ENCODE assay signal across 8 cellular contexts in the genomic region with DNA sequence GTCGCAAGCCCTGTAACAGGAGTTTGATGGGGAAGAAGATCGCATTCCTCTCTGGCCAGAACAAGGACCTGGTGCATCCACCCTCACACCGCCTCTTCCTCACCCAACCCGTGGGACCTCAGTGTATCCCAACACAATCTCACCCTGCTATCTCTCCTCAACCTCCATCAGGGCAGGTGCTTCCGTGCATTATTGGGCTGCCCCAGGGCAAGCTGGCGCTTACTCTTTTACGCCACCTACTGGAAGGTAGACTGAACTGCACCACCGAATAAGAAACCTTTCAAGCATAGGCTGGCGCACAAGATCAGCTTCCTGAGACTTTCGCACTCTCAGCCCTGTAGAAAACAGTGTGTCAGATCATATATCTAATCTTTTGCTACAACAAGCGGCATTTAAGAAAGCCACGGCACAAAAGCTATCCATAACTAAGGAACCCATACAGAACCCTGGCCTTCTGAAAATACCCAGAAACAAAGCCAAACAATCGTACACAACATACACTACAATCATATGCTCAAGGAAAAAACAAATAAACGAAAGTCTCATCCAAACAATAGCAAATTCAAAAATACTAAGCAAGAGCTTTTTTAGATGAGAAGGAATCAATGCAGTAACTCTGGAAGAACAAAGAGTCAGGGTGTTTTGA.
DNase-seq lines count a peak whose midpoint lies in the region; ATAC-seq and TF ChIP-seq lines count a peak whose summit lies in the region.

No MANE protein-coding gene starts in this region.

- no peaks in the 10 kb centered on the region for H3K9me3 ChIP-seq in psoas muscle

- no peak overlapping the region for H3K4me3 ChIP-seq in psoas muscle

- H3K36me3 ChIP-seq in psoas muscle (ENCODE audit: insufficient read depth in 1 of 2, low read depth in 1 of 2), result no peaks in the 10 kb centered on the region

- intact Hi-C loops in activated B cell treated with CpG ODN at 0.5 μM for 24 hours (cut with micrococcal nuclease), result loop anchor here (1.0 to 10.0 kb wide), 3 partner anchors 151 to 1413 kb away; no protein-coding TSS in a partner anchor
- intact Hi-C loops in psoas muscle (cut with DNase I), result no loop called here

- POLR2A ChIA-PET in activated B cell treated with CpG ODN at 0.5 μM for 24 hours (lab: Charles Lee), result no interaction called here

- H3K27ac ChIP-seq in psoas muscle, result no peak overlapping the region

- no peaks in the 10 kb centered on the region for H3K27me3 Mint-ChIP-seq in activated B cell treated with CpG ODN at 0.5 μM for 24 hours

- no peak overlapping the region for H3K4me3 Mint-ChIP-seq in activated B cell treated with CpG ODN at 0.5 μM for 24 hours

- no peaks in the 10 kb centered on the region for H3K4me1 Mint-ChIP-seq in activated B cell treated with CpG ODN at 0.5 μM for 24 hours

- no peaks in the 10 kb centered on the region for H3K4me1 ChIP-seq in psoas muscle

- no peaks in the 10 kb centered on the region for H3K9me3 Mint-ChIP-seq in activated B cell treated with CpG ODN at 0.5 μM for 24 hours

- TF ChIP-seq CTCF in activated B cell treated with CpG ODN at 0.5 μM for 24 hours (IDR thresholded peaks at IDR 0.05) (no peak), psoas muscle (IDR thresholded peaks at IDR 0.05) (peak; percentile 32)

- DNase-seq in activated T-cell treated with anti-CD3 and anti-CD28 coated beads for 24 hours (ENCODE audit: low read depth) (peak; percentile 2), activated T-cell treated with anti-CD3 and anti-CD28 coated beads for 4 hours (no peak), HPDE6-E6E7 (ENCODE audit: extremely low spot score) (peak; percentile 4), activated B cell treated with CpG ODN at 0.5 μM for 24 hours (peak; percentile 15), fibroblast of peridontal ligament (ENCODE audit: extremely low read depth) (peak; percentile 3), psoas muscle (no peak), RKO (ENCODE audit: low spot score) (no peak)

- CTCF ChIA-PET in activated B cell treated with CpG ODN at 0.5 μM for 24 hours (lab: Charles Lee), result interaction anchor here (0.8 to 1.4 kb wide), 9 partner anchors 9 to 424 kb away, joined by 3 to 10 read pairs (median 4); no protein-coding TSS in a partner anchor

- no peaks in the 10 kb centered on the region for H3K27me3 ChIP-seq in psoas muscle (ENCODE audit: insufficient read depth in 3 of 3, low read length in 2 of 3)

- 55 to 58% (median 57%) methylated on average over 14 of the region's 14 CpGs for WGBS in psoas muscle, 3 donors

- ATAC-seq in GM21619 (IDR thresholded peaks at IDR 0.05; ENCODE audit: unreplicated experiment), result peak; percentile 98
- ATAC-seq in activated B cell treated with CpG ODN at 0.5 μM for 24 hours (ENCODE audit: low read depth), result peak; percentile 87
- ATAC-seq in psoas muscle, result no peak

- H3K27ac Mint-ChIP-seq in activated B cell treated with CpG ODN at 0.5 μM for 24 hours, result no peak overlapping the region

- no peaks in the 10 kb centered on the region for H3K36me3 Mint-ChIP-seq in activated B cell treated with CpG ODN at 0.5 μM for 24 hours (ENCODE audit: low read depth)

Comparison
In these comparisons a context has a peak if more than half of its experiments do, and no peak if none do; other contexts are left out.
1. DNase-seq: peak in activated T-cell treated with anti-CD3 and anti-CD28 coated beads for 24 hours (single experiment), HPDE6-E6E7 (single experiment), activated B cell treated with CpG ODN at 0.5 μM for 24 hours (single experiment) and fibroblast of peridontal ligament (single experiment); none in activated T-cell treated with anti-CD3 and anti-CD28 coated beads for 4 hours (single experiment), psoas muscle (0 of 2) and RKO (single experiment).
2. ATAC-seq: peak in GM21619 (single experiment) and activated B cell treated with CpG ODN at 0.5 μM for 24 hours (single experiment); none in psoas muscle (0 of 4).